9 cellular contexts compared by ENCODE assay signal in genomic region chr7:72953901-72954562, GRCh38. TPM values are rescaled to one million over a fixed set of nuclear protein-coding genes. Genes with fewer than 3 reads are reported as not detected.
DNase-seq lines count a peak whose midpoint lies in the region; ATAC-seq and TF ChIP-seq lines count a peak whose summit lies in the region.
"Not testable (repeated sequence)": the region's sequence is repeated elsewhere in the genome, so short reads cannot be mapped to it uniquely, and the experiment has no call there.
"Had no signal": no experiment of that assay in that cellular context is flagged by ENCODE, and none has a peak within 500 bp of the region (broad histone marks: within the 10 kb centered on the region; RNA-seq: fewer than 3 reads in every experiment).

No MANE protein-coding gene starts in this region.

- not testable (repeated sequence) for H3K36me3 ChIP-seq in mucosa of descending colon (ENCODE audit: low read depth); thymus (ENCODE audit: control insufficient read depth, insufficient read depth)

- H3K27me3 ChIP-seq in thymus (ENCODE audit: control insufficient read depth, insufficient read depth): not testable (repeated sequence)

- H3K4me3 ChIP-seq in fibroblast of pulmonary artery (replicated peaks; ENCODE audit: low read depth, low read length) (peak overlapping the region; percentile 31), thymus (ENCODE audit: low read length) (peak overlapping the region; percentile 33)
- H3K4me3 ChIP-seq in mucosa of descending colon: not testable (repeated sequence)

- H3K9me3 ChIP-seq in mucosa of descending colon; thymus (ENCODE audit: control insufficient read depth): not testable (repeated sequence)

- intact Hi-C loops in mucosa of descending colon (cut with DNase I, micrococcal nuclease): not testable (repeated sequence)

- H3K27ac ChIP-seq in thymus (ENCODE audit: low read depth): not testable (repeated sequence)

- not testable (repeated sequence) for H3K9me3 Mint-ChIP-seq in activated T-cell treated with anti-CD3 and anti-CD28 coated beads, Interleukin-2, amount 50 U/mL, for 24 hours

- H3K4me1 ChIP-seq in mucosa of descending colon (ENCODE audit: low read depth); thymus (ENCODE audit: control insufficient read depth, insufficient read depth, low read length): not testable (repeated sequence)

- ATAC-seq in GM18499 (IDR thresholded peaks at IDR 0.05; ENCODE audit: insufficient read depth, unreplicated experiment) (peak; percentile 33), GM21381 (IDR thresholded peaks at IDR 0.05; ENCODE audit: unreplicated experiment) (peak; percentile 41), HG02884 (IDR thresholded peaks at IDR 0.05; ENCODE audit: unreplicated experiment) (peak; percentile 45), HG03565 (IDR thresholded peaks at IDR 0.05; ENCODE audit: unreplicated experiment) (peak; percentile 30), mucosa of descending colon (peak; percentile 77)

- DNase-seq in activated T-cell treated with anti-CD3 and anti-CD28 coated beads, Interleukin-2, amount 50 U/mL, for 24 hours; fibroblast of pulmonary artery (ENCODE audit: low read depth); mucosa of descending colon: not testable (repeated sequence)

- H3K4me1 Mint-ChIP-seq in activated T-cell treated with anti-CD3 and anti-CD28 coated beads, Interleukin-2, amount 50 U/mL, for 24 hours (ENCODE audit: low read depth): not testable (repeated sequence)

- H3K27me3 Mint-ChIP-seq in activated T-cell treated with anti-CD3 and anti-CD28 coated beads, Interleukin-2, amount 50 U/mL, for 24 hours: not testable (repeated sequence)

- H3K4me3 Mint-ChIP-seq in activated T-cell treated with anti-CD3 and anti-CD28 coated beads, Interleukin-2, amount 50 U/mL, for 24 hours: peak overlapping the region; percentile 60

- WGBS in thymus: 0% methylated on average over 5 of the region's 43 CpGs

- not testable (repeated sequence) for H3K36me3 Mint-ChIP-seq in activated T-cell treated with anti-CD3 and anti-CD28 coated beads, Interleukin-2, amount 50 U/mL, for 24 hours (ENCODE audit: low read depth)

- H3K27ac Mint-ChIP-seq in activated T-cell treated with anti-CD3 and anti-CD28 coated beads, Interleukin-2, amount 50 U/mL, for 24 hours: not testable (repeated sequence)

- not testable (repeated sequence) for TF ChIP-seq CTCF in fibroblast of pulmonary artery (IDR thresholded peaks at IDR 0.05; ENCODE audit: low read length, missing control alignments); mucosa of descending colon (IDR thresholded peaks at IDR 0.05)

RNA-seq across cellular contexts. Expression of gene TRIM74, which starts 15.2 kb away (rescaled TPM):
- total RNA-seq in mucosa of descending colon: under 1 TPM; 0.43 to 0.95 (median 0.90) TPM
- polyA plus RNA-seq in thymus: 3.2 TPM
- total RNA-seq: frontal cortex had no signal

RNA-seq across cellular contexts. Expression of gene POM121, which starts 29.1 kb away (rescaled TPM):
- 10 to 100 TPM; 31.0 to 36.3 (median 31.6) TPM for total RNA-seq in mucosa of descending colon
- polyA plus RNA-seq in thymus: 14.4 TPM
